ENCODE assay signal across 1 cellular context in genomic region chr17:82103588-82104451, GRCh38.
TF ChIP-seq lines count a peak whose summit lies in the region.

No MANE protein-coding gene starts in this region.

TF ChIP-seq in HepG2, 621 proteins besides CTCF, POLR2A, EP300 and RAD21 (continued from another document and continues in another):
- no peak for TF ChIP-seq HMGXB3 (CRISPR knock-in tag; IDR thresholded peaks at IDR 0.05; ENCODE audit: borderline replicate concordance)
- TF ChIP-seq ZNF749 (CRISPR knock-in tag; IDR thresholded peaks at IDR 0.05; ENCODE audit: borderline replicate concordance), result 0 out of 2 replicates have a peak, but pooled peaks have one; percentile 78
- no peak for TF ChIP-seq TEF (CRISPR knock-in tag; IDR thresholded peaks at IDR 0.05)
- no peak for TF ChIP-seq EZH2 (conservative IDR thresholded peaks at IDR 0.05; ENCODE audit: low read depth, low read length)
- TF ChIP-seq ZNF772 (CRISPR knock-in tag; IDR thresholded peaks at IDR 0.05), result peak; percentile 77
- TF ChIP-seq SP2 (CRISPR knock-in tag; IDR thresholded peaks at IDR 0.05), result no peak
- TF ChIP-seq JUN (CRISPR knock-in tag; IDR thresholded peaks at IDR 0.05), result no peak
- peak; percentile 91 for TF ChIP-seq ZNF616 (CRISPR knock-in tag; IDR thresholded peaks at IDR 0.05; ENCODE audit: low read depth)
- peak; percentile 89 for TF ChIP-seq HOXA3 (CRISPR knock-in tag; IDR thresholded peaks at IDR 0.05)
- peak; percentile 98 for TF ChIP-seq ZBTB34 (CRISPR knock-in tag; IDR thresholded peaks at IDR 0.05)
- no peak for TF ChIP-seq ATF7 (IDR thresholded peaks at IDR 0.05)
- TF ChIP-seq ATF7 (CRISPR knock-in tag; IDR thresholded peaks at IDR 0.05), result no peak
- TF ChIP-seq ZNF160 (CRISPR knock-in tag; IDR thresholded peaks at IDR 0.05), result no peak
- TF ChIP-seq NR3C1 (CRISPR knock-in tag; IDR thresholded peaks at IDR 0.05), result no peak
- TF ChIP-seq THAP8 (CRISPR knock-in tag; IDR thresholded peaks at IDR 0.05; ENCODE audit: borderline replicate concordance), result 0 out of 2 replicates have a peak, but pooled peaks have one; percentile 50
- TF ChIP-seq TFDP2 (CRISPR knock-in tag; IDR thresholded peaks at IDR 0.05), result peak; percentile 85
- TF ChIP-seq RBFOX2 (IDR thresholded peaks at IDR 0.05; ENCODE audit: low read depth, low read length), result 0 out of 2 replicates have a peak, but pooled peaks have one; percentile 50
- no peak for TF ChIP-seq PAX8 (CRISPR knock-in tag; IDR thresholded peaks at IDR 0.05; ENCODE audit: borderline replicate concordance)
- no peak for TF ChIP-seq SMARCC2 (IDR thresholded peaks at IDR 0.05)
- peak; percentile 84 for TF ChIP-seq RFX5 (IDR thresholded peaks at IDR 0.05; ENCODE audit: low read depth, low read length)
- 0 out of 2 replicates have a peak, but pooled peaks have one; percentile 80 for TF ChIP-seq ZNF451 (CRISPR knock-in tag; IDR thresholded peaks at IDR 0.05)
- TF ChIP-seq SMAD9 (CRISPR knock-in tag; IDR thresholded peaks at IDR 0.05), result 0 out of 2 replicates have a peak, but pooled peaks have one; percentile 60
- peak; percentile 90; the same call in 1 of the 2 replicates for TF ChIP-seq NFKB2 (CRISPR knock-in tag; IDR thresholded peaks at IDR 0.05; ENCODE audit: borderline replicate concordance)
- peak; percentile 88; the same call in 1 of the 2 replicates for TF ChIP-seq KDM2A (CRISPR knock-in tag; IDR thresholded peaks at IDR 0.05; ENCODE audit: borderline replicate concordance, low read depth)
- no peak for TF ChIP-seq TRIM24 (CRISPR knock-in tag; IDR thresholded peaks at IDR 0.05)
- TF ChIP-seq GATAD2A (CRISPR knock-in tag; IDR thresholded peaks at IDR 0.05), result peak; percentile 89
- no peak for TF ChIP-seq PHB2 (IDR thresholded peaks at IDR 0.05; ENCODE audit: partially characterized antibody)
- peak; percentile 93 for TF ChIP-seq ZSCAN31 (CRISPR knock-in tag; IDR thresholded peaks at IDR 0.05; ENCODE audit: low read depth)
- no peak for TF ChIP-seq NONO (IDR thresholded peaks at IDR 0.05)
- peak; percentile 56; the same call in 1 of the 2 replicates for TF ChIP-seq NONO (CRISPR knock-in tag; conservative IDR thresholded peaks at IDR 0.05)
- 0 out of 2 replicates have a peak, but pooled peaks have one; percentile 61 for TF ChIP-seq ZC3H13 (CRISPR knock-in tag; IDR thresholded peaks at IDR 0.05)
- peak; percentile 87; the same call in 1 of the 2 replicates for TF ChIP-seq SALL2 (CRISPR knock-in tag; IDR thresholded peaks at IDR 0.05)
- peak; percentile 77 for TF ChIP-seq ELF3 (CRISPR knock-in tag; IDR thresholded peaks at IDR 0.05)
- peak; percentile 54; the same call in 1 of the 2 replicates for TF ChIP-seq FOXO1 (CRISPR knock-in tag; IDR thresholded peaks at IDR 0.05)
- peak; percentile 87 for TF ChIP-seq ERF (CRISPR knock-in tag; IDR thresholded peaks at IDR 0.05)
- peak; percentile 78 for TF ChIP-seq ESRRA (CRISPR knock-in tag; IDR thresholded peaks at IDR 0.05; ENCODE audit: low read depth)
- TF ChIP-seq ZNF275 (CRISPR knock-in tag; IDR thresholded peaks at IDR 0.05; ENCODE audit: borderline replicate concordance), result no peak
- peak; percentile 90 for TF ChIP-seq ZNF274 (CRISPR knock-in tag; IDR thresholded peaks at IDR 0.05)
- no peak for TF ChIP-seq TERF1 (CRISPR knock-in tag; IDR thresholded peaks at IDR 0.05)
- no peak for TF ChIP-seq ZNF34 (CRISPR knock-in tag; IDR thresholded peaks at IDR 0.05; ENCODE audit: borderline replicate concordance)
- TF ChIP-seq ZFP37 (CRISPR knock-in tag; IDR thresholded peaks at IDR 0.05; ENCODE audit: borderline replicate concordance), result peak; percentile 87; the same call in 1 of the 2 replicates
- TF ChIP-seq ZBTB21 (CRISPR knock-in tag; IDR thresholded peaks at IDR 0.05), result peak; percentile 38; the same call in 1 of the 2 replicates
- TF ChIP-seq ZNF138 (CRISPR knock-in tag; IDR thresholded peaks at IDR 0.05; ENCODE audit: low read depth), result no peak
- peak; percentile 95 for TF ChIP-seq PHF21A (CRISPR knock-in tag; IDR thresholded peaks at IDR 0.05)
- TF ChIP-seq NR0B2 (CRISPR knock-in tag; IDR thresholded peaks at IDR 0.05), result no peak
- no peak for TF ChIP-seq ZFYVE20 (CRISPR knock-in tag; IDR thresholded peaks at IDR 0.05; ENCODE audit: borderline replicate concordance, low read depth)
- no peak for TF ChIP-seq HDAC6 (IDR thresholded peaks at IDR 0.05; ENCODE audit: low read depth, low read length)
- no peak for TF ChIP-seq NFE2L2 (IDR thresholded peaks at IDR 0.05; ENCODE audit: low read length)
- no peak for TF ChIP-seq HNRNPH1 (optimal IDR thresholded peaks at IDR 0.05; ENCODE audit: low read depth, low read length)
- TF ChIP-seq TCF7 (IDR thresholded peaks at IDR 0.05; ENCODE audit: low read depth), result no peak
- no peak; the same call in 1 of the 2 replicates for TF ChIP-seq CREB3 (CRISPR knock-in tag; IDR thresholded peaks at IDR 0.05)
- peak; percentile 33; the same call in 1 of the 2 replicates for TF ChIP-seq HNF1A (IDR thresholded peaks at IDR 0.05; ENCODE audit: low read depth)
- TF ChIP-seq HNF1A (CRISPR knock-in tag; IDR thresholded peaks at IDR 0.05; ENCODE audit: borderline replicate concordance), result peak; percentile 78; the same call in 1 of the 2 replicates
- TF ChIP-seq LCORL (IDR thresholded peaks at IDR 0.05), result no peak
- peak; percentile 96 for TF ChIP-seq LCORL (CRISPR knock-in tag; IDR thresholded peaks at IDR 0.05)
- TF ChIP-seq CREM (IDR thresholded peaks at IDR 0.05), result peak; percentile 56; the same call in 1 of the 2 replicates
- TF ChIP-seq CREM (CRISPR knock-in tag; IDR thresholded peaks at IDR 0.05), result no peak
